In the genomic region with DNA sequence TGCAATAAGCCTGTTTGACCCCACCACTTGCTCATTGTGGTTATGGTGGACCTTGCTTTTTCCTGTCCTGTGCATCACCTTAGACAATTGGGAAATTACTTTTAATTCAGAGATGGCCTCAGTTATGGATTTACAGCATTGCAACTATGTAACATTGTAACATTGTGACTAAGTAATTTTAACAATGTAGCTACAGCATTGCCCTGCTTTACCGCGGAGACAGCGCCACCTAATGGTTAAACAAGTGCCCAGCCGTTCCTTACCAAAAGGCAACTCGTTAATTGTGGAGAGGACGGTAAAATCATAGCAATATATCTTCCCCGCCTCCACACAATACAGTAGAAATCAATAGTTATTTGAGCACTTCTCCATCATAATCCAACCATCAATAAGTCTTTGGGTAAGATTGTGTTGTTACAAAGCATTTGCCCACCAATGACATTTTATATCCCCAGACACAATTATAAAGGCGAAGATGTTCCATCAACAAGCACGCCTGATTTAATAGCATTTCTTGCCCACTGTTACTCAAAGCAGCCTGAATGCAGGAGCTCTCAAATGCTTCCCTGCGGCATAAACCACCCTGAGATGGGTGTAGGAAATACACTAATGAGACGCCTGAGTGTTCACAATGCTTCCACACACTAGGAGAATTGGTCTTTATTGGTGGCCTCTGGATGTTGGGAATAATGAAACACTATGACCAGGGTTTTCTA, we compare ENCODE assay signal across 9 cellular contexts.
DNase-seq lines count a peak whose midpoint lies in the region; ATAC-seq and TF ChIP-seq lines count a peak whose summit lies in the region.
"Had no signal": no experiment of that assay in that cellular context is flagged by ENCODE, and none has a peak within 500 bp of the region (broad histone marks: within the 10 kb centered on the region; RNA-seq: fewer than 3 reads in every experiment).

No MANE protein-coding gene starts in this region.

- 24% methylated on average over 10 of the region's 11 CpGs for WGBS in suprapubic skin

- no TSS peak for BruUV-seq in Calu3 (replicated peaks; lab: Mats Ljungman, UMichigan)

- H3K27me3 ChIP-seq in suprapubic skin, result no peaks in the 10 kb centered on the region

- POLR2A ChIA-PET in activated CD8-positive, alpha-beta T cell treated with anti-CD3 and anti-CD28 coated beads, Interleukin-2, amount 10 ng/mL, durations not matched to agents 7 days and 5 days (lab: Charles Lee), result interaction anchor here (1.3 kb wide), 1 partner anchor 96 kb away, joined by 5 read pairs; the partner anchor contains the start of gene CDS2
- POLR2A ChIA-PET in naive thymus-derived CD8-positive, alpha-beta T cell (lab: Charles Lee), result interaction anchor here (0.6 to 1.0 kb wide), 3 partner anchors 74 to 103 kb away, joined by 3 to 4 read pairs (median 3); partner anchors contain the start of genes CDS2 and PCNA

- H3K27ac Mint-ChIP-seq in Calu3 (ENCODE audit: unreplicated experiment), result no peak overlapping the region
- H3K27ac Mint-ChIP-seq in activated CD8-positive, alpha-beta T cell treated with anti-CD3 and anti-CD28 coated beads, Interleukin-2, amount 10 ng/mL, durations not matched to agents 7 days and 5 days, result no peak overlapping the region
- H3K27ac Mint-ChIP-seq in naive thymus-derived CD8-positive, alpha-beta T cell, result peak overlapping the region in 2 of 10 donors; percentile 10 to 13
- H3K27ac Mint-ChIP-seq: activated B cell treated with CpG ODN at 0.5 μM for 24 hours had no signal

- H3K4me1 ChIP-seq in suprapubic skin, result peaks cover 8% of the 10 kb centered on the region

- H3K27me3 Mint-ChIP-seq in Calu3 (ENCODE audit: unreplicated experiment), result peaks cover 30% of the 10 kb centered on the region
- H3K27me3 Mint-ChIP-seq in activated CD8-positive, alpha-beta T cell treated with anti-CD3 and anti-CD28 coated beads, Interleukin-2, amount 10 ng/mL, durations not matched to agents 7 days and 5 days (ENCODE audit: low read depth), result no peaks in the 10 kb centered on the region
- H3K27me3 Mint-ChIP-seq in naive thymus-derived CD8-positive, alpha-beta T cell, result peaks cover 0 to 6% (median 5%) of the 10 kb centered on the region in 5 donors

- intact Hi-C loops in Calu3 (cut with micrococcal nuclease; ENCODE audit: unreplicated experiment), result loop anchor here (5.0 kb wide), 1 partner anchor 224 kb away; no protein-coding TSS in a partner anchor

- ATAC-seq in activated CD8-positive, alpha-beta T cell treated with anti-CD3 and anti-CD28 coated beads, Interleukin-2, amount 10 ng/mL, durations not matched to agents 7 days and 5 days, result peak; percentile 77
- peak; percentile 45 to 58 for ATAC-seq in naive thymus-derived CD8-positive, alpha-beta T cell

- no peak overlapping the region for H3K27ac ChIP-seq in suprapubic skin

- no peak overlapping the region for H3K4me3 ChIP-seq in suprapubic skin

- peak; percentile 35 for DNase-seq in Calu3
- peak; percentile 61 for DNase-seq in H4 (ENCODE audit: low spot score)
- peak; percentile 46 for DNase-seq in NCI-H510A treated with DMSO at 0.1 percent for 48 hours (lab: John Stamatoyannopoulos, UW)
- peak; percentile 75 for DNase-seq in activated CD8-positive, alpha-beta T cell treated with anti-CD3 and anti-CD28 coated beads, Interleukin-2, amount 10 ng/mL, durations not matched to agents 7 days and 5 days
- peak; percentile 61 to 75 for DNase-seq in erythroblast (lab: John Stamatoyannopoulos, UW)
- peak; percentile 13 to 70 (median 38) for DNase-seq in naive thymus-derived CD8-positive, alpha-beta T cell
- DNase-seq in suprapubic skin (ENCODE audit: low spot score in 2 of 2), result no peak
- no peak for DNase-seq in NCI-H226
- DNase-seq: activated B cell treated with CpG ODN at 0.5 μM for 24 hours had no signal

- H3K36me3 ChIP-seq in suprapubic skin, result no peaks in the 10 kb centered on the region

- H3K9me3 Mint-ChIP-seq in Calu3 (ENCODE audit: low read depth, unreplicated experiment), result no peaks in the 10 kb centered on the region
- H3K9me3 Mint-ChIP-seq in activated CD8-positive, alpha-beta T cell treated with anti-CD3 and anti-CD28 coated beads, Interleukin-2, amount 10 ng/mL, durations not matched to agents 7 days and 5 days (ENCODE audit: insufficient read depth), result no peaks in the 10 kb centered on the region
- H3K9me3 Mint-ChIP-seq in naive thymus-derived CD8-positive, alpha-beta T cell, result no peaks in the 10 kb centered on the region
- H3K9me3 Mint-ChIP-seq: activated B cell treated with CpG ODN at 0.5 μM for 24 hours had no signal

- no peak overlapping the region for H3K4me3 Mint-ChIP-seq in Calu3 (ENCODE audit: low read depth, unreplicated experiment)
- no peak overlapping the region for H3K4me3 Mint-ChIP-seq in activated CD8-positive, alpha-beta T cell treated with anti-CD3 and anti-CD28 coated beads, Interleukin-2, amount 10 ng/mL, durations not matched to agents 7 days and 5 days
- H3K4me3 Mint-ChIP-seq in naive thymus-derived CD8-positive, alpha-beta T cell, result no peak overlapping the region
- H3K4me3 Mint-ChIP-seq: activated B cell treated with CpG ODN at 0.5 μM for 24 hours had no signal

- H3K9me3 ChIP-seq in suprapubic skin, result no peaks in the 10 kb centered on the region

- H3K4me1 Mint-ChIP-seq in Calu3 (ENCODE audit: low read depth, unreplicated experiment), result no peaks in the 10 kb centered on the region
- no peaks in the 10 kb centered on the region for H3K4me1 Mint-ChIP-seq in activated CD8-positive, alpha-beta T cell treated with anti-CD3 and anti-CD28 coated beads, Interleukin-2, amount 10 ng/mL, durations not matched to agents 7 days and 5 days (ENCODE audit: low read depth)
- H3K4me1 Mint-ChIP-seq in naive thymus-derived CD8-positive, alpha-beta T cell, result peaks cover 0 to 9% (median 1%) of the 10 kb centered on the region in 4 donors
- H3K4me1 Mint-ChIP-seq: activated B cell treated with CpG ODN at 0.5 μM for 24 hours had no signal

- CTCF ChIA-PET in Calu3 (lab: Charles Lee), result interaction anchor here (0.8 to 1.0 kb wide), 2 partner anchors 97 to 225 kb away, joined by 4 to 6 read pairs; no protein-coding TSS in a partner anchor
- CTCF ChIA-PET in activated CD8-positive, alpha-beta T cell treated with anti-CD3 and anti-CD28 coated beads, Interleukin-2, amount 10 ng/mL, durations not matched to agents 7 days and 5 days (lab: Charles Lee), result interaction anchor here (0.8 to 4.2 kb wide), 19 partner anchors 8 to 337 kb away, joined by 3 to 47 read pairs (median 4); partner anchors contain the start of gene CDS2

- TF ChIP-seq CTCF in Calu3 (IDR thresholded peaks at IDR 0.05; ENCODE audit: unreplicated experiment) (peak; percentile 60), suprapubic skin (IDR thresholded peaks at IDR 0.05) (peak; percentile 47 to 84)

- TF ChIP-seq POLR2A in erythroblast (IDR thresholded peaks at IDR 0.05; ENCODE audit: low read length), result no peak
- no peak for TF ChIP-seq POLR2A in suprapubic skin (IDR thresholded peaks at IDR 0.05)

- H3K36me3 Mint-ChIP-seq in Calu3 (ENCODE audit: insufficient read depth, unreplicated experiment), result no peaks in the 10 kb centered on the region
- H3K36me3 Mint-ChIP-seq in activated CD8-positive, alpha-beta T cell treated with anti-CD3 and anti-CD28 coated beads, Interleukin-2, amount 10 ng/mL, durations not matched to agents 7 days and 5 days (ENCODE audit: low read depth), result no peaks in the 10 kb centered on the region
- H3K36me3 Mint-ChIP-seq in naive thymus-derived CD8-positive, alpha-beta T cell, result peaks cover 0 to 3% (median 0%) of the 10 kb centered on the region in 3 donors

- TF ChIP-seq EP300 in suprapubic skin (IDR thresholded peaks at IDR 0.05), result no peak

Comparison
In these comparisons a context has a peak if more than half of its experiments do, and no peak if none do; other contexts are left out.
1. DNase-seq: peak in Calu3 (single experiment), H4 (single experiment), NCI-H510A treated with DMSO at 0.1 percent for 48 hours (single experiment), activated CD8-positive, alpha-beta T cell treated with anti-CD3 and anti-CD28 coated beads, Interleukin-2, amount 10 ng/mL, durations not matched to agents 7 days and 5 days (single experiment), erythroblast (2 of 2) and naive thymus-derived CD8-positive, alpha-beta T cell (10 of 10); none in suprapubic skin (0 of 2) and NCI-H226 (single experiment).